Comparison of ENCODE assay signal across 1 cellular context in the genomic region with DNA sequence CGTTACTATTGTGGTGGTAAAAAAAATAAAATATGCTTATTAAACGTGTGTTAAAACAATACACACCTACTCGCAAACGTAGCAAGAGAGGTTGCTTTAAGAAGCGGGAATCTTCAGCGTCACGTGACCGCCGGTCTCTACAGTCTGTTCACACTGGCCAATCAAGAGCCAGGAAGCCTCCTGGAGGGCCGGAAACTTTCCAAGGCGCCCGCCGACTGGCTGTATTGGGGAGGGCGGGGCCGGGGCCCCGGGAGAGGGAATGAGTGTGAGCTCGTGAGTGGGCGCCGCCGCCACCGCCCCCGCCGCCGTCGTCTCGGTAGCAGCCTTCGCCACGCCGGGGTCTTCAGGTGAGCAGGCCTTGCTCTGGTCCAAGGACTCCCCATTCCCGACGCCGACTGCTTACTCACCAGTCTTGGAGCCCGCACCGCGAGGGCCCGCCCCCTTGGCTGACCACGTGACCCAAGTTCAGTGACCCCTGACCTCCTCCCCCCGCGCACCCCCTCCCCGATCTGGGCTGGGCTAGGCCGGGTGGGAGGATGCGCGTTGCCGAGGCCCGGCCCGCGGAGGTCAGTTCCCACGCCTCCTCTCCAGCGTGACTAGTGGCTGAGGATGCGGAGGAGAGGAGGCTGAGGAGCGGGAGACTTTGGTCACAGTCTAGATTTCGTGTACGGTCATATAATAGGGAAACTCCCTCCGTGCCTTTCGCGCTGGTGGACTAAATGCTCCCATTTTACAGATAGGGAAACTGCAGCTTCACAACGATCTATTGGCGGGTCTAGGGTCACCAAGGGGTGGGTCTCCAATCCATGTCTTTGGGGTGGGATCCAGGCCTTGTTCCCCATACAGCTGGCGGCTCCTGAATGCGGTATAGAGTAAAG.
A peak's percentile ranks its signal among the peaks of the same experiment; 100 is the strongest.
TF ChIP-seq lines count a peak whose summit lies in the region.

A gene with protein sequence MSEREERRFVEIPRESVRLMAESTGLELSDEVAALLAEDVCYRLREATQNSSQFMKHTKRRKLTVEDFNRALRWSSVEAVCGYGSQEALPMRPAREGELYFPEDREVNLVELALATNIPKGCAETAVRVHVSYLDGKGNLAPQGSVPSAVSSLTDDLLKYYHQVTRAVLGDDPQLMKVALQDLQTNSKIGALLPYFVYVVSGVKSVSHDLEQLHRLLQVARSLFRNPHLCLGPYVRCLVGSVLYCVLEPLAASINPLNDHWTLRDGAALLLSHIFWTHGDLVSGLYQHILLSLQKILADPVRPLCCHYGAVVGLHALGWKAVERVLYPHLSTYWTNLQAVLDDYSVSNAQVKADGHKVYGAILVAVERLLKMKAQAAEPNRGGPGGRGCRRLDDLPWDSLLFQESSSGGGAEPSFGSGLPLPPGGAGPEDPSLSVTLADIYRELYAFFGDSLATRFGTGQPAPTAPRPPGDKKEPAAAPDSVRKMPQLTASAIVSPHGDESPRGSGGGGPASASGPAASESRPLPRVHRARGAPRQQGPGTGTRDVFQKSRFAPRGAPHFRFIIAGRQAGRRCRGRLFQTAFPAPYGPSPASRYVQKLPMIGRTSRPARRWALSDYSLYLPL (plus strand): TSS at position 253 of the 878 bp plus-strand sequence. CDS start 4,388 bp downstream, outside the sequence.

TF ChIP-seq in HepG2, 621 proteins besides CTCF, POLR2A, EP300 and RAD21 (continued from another document and continues in another):
- TF ChIP-seq, protein P1, sequence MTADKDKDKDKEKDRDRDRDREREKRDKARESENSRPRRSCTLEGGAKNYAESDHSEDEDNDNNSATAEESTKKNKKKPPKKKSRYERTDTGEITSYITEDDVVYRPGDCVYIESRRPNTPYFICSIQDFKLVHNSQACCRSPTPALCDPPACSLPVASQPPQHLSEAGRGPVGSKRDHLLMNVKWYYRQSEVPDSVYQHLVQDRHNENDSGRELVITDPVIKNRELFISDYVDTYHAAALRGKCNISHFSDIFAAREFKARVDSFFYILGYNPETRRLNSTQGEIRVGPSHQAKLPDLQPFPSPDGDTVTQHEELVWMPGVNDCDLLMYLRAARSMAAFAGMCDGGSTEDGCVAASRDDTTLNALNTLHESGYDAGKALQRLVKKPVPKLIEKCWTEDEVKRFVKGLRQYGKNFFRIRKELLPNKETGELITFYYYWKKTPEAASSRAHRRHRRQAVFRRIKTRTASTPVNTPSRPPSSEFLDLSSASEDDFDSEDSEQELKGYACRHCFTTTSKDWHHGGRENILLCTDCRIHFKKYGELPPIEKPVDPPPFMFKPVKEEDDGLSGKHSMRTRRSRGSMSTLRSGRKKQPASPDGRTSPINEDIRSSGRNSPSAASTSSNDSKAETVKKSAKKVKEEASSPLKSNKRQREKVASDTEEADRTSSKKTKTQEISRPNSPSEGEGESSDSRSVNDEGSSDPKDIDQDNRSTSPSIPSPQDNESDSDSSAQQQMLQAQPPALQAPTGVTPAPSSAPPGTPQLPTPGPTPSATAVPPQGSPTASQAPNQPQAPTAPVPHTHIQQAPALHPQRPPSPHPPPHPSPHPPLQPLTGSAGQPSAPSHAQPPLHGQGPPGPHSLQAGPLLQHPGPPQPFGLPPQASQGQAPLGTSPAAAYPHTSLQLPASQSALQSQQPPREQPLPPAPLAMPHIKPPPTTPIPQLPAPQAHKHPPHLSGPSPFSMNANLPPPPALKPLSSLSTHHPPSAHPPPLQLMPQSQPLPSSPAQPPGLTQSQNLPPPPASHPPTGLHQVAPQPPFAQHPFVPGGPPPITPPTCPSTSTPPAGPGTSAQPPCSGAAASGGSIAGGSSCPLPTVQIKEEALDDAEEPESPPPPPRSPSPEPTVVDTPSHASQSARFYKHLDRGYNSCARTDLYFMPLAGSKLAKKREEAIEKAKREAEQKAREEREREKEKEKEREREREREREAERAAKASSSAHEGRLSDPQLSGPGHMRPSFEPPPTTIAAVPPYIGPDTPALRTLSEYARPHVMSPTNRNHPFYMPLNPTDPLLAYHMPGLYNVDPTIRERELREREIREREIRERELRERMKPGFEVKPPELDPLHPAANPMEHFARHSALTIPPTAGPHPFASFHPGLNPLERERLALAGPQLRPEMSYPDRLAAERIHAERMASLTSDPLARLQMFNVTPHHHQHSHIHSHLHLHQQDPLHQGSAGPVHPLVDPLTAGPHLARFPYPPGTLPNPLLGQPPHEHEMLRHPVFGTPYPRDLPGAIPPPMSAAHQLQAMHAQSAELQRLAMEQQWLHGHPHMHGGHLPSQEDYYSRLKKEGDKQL (CRISPR knock-in tag; IDR thresholded peaks at IDR 0.05; ENCODE audit: low read depth), result no peak; the same call in 1 of the 2 replicates
- TF ChIP-seq ZNF235 (CRISPR knock-in tag; IDR thresholded peaks at IDR 0.05; ENCODE audit: borderline replicate concordance), result no peak
- no peak for TF ChIP-seq NFE2L1 (CRISPR knock-in tag; IDR thresholded peaks at IDR 0.05; ENCODE audit: borderline replicate concordance)
- no peak for TF ChIP-seq ZNF703 (CRISPR knock-in tag; IDR thresholded peaks at IDR 0.05; ENCODE audit: borderline replicate concordance)
- no peak for TF ChIP-seq RFX5 (IDR thresholded peaks at IDR 0.05; ENCODE audit: low read depth, low read length)
- TF ChIP-seq ZC3H13 (CRISPR knock-in tag; IDR thresholded peaks at IDR 0.05), result peak; percentile 76
- TF ChIP-seq CEBPB (IDR thresholded peaks at IDR 0.05; ENCODE audit: borderline replicate concordance, low read depth, low read length), result no peak
- no peak for TF ChIP-seq MAFF (IDR thresholded peaks at IDR 0.05; ENCODE audit: low read depth, low read length)
- TF ChIP-seq ZNF326 (CRISPR knock-in tag; IDR thresholded peaks at IDR 0.05; ENCODE audit: borderline replicate concordance), result no peak
- peak; percentile 75 for TF ChIP-seq POLR2G (IDR thresholded peaks at IDR 0.05; ENCODE audit: low read depth, low read length)
- TF ChIP-seq, protein P2, sequence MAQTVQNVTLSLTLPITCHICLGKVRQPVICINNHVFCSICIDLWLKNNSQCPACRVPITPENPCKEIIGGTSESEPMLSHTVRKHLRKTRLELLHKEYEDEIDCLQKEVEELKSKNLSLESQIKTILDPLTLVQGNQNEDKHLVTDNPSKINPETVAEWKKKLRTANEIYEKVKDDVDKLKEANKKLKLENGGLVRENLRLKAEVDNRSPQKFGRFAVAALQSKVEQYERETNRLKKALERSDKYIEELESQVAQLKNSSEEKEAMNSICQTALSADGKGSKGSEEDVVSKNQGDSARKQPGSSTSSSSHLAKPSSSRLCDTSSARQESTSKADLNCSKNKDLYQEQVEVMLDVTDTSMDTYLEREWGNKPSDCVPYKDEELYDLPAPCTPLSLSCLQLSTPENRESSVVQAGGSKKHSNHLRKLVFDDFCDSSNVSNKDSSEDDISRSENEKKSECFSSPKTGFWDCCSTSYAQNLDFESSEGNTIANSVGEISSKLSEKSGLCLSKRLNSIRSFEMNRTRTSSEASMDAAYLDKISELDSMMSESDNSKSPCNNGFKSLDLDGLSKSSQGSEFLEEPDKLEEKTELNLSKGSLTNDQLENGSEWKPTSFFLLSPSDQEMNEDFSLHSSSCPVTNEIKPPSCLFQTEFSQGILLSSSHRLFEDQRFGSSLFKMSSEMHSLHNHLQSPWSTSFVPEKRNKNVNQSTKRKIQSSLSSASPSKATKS (CRISPR knock-in tag; IDR thresholded peaks at IDR 0.05), result no peak
- no peak; a peak in 1 of 4 replicates for TF ChIP-seq KLF16 (CRISPR knock-in tag; IDR thresholded peaks at IDR 0.05)
- 0 out of 2 replicates have a peak, but pooled peaks have one; percentile 25 for TF ChIP-seq ZSCAN29 (CRISPR knock-in tag; conservative IDR thresholded peaks at IDR 0.05)
- TF ChIP-seq HOXD1 (CRISPR knock-in tag; IDR thresholded peaks at IDR 0.05), result no peak
- TF ChIP-seq, protein P3, sequence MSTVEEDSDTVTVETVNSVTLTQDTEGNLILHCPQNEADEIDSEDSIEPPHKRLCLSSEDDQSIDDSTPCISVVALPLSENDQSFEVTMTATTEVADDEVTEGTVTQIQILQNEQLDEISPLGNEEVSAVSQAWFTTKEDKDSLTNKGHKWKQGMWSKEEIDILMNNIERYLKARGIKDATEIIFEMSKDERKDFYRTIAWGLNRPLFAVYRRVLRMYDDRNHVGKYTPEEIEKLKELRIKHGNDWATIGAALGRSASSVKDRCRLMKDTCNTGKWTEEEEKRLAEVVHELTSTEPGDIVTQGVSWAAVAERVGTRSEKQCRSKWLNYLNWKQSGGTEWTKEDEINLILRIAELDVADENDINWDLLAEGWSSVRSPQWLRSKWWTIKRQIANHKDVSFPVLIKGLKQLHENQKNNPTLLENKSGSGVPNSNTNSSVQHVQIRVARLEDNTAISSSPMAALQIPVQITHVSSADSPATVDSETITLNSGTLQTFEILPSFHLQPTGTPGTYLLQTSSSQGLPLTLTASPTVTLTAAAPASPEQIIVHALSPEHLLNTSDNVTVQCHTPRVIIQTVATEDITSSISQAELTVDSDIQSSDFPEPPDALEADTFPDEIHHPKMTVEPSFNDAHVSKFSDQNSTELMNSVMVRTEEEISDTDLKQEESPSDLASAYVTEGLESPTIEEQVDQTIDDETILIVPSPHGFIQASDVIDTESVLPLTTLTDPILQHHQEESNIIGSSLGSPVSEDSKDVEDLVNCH (CRISPR knock-in tag; IDR thresholded peaks at IDR 0.05), result no peak
- 0 out of 2 replicates have a peak, but pooled peaks have one; percentile 8 for TF ChIP-seq ZNF143 (CRISPR knock-in tag; IDR thresholded peaks at IDR 0.05)
- TF ChIP-seq, protein P4, sequence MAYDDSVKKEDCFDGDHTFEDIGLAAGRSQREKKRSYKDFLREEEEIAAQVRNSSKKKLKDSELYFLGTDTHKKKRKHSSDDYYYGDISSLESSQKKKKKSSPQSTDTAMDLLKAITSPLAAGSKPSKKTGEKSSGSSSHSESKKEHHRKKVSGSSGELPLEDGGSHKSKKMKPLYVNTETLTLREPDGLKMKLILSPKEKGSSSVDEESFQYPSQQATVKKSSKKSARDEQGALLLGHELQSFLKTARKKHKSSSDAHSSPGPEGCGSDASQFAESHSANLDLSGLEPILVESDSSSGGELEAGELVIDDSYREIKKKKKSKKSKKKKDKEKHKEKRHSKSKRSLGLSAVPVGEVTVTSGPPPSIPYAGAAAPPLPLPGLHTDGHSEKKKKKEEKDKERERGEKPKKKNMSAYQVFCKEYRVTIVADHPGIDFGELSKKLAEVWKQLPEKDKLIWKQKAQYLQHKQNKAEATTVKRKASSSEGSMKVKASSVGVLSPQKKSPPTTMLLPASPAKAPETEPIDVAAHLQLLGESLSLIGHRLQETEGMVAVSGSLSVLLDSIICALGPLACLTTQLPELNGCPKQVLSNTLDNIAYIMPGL (CRISPR knock-in tag; IDR thresholded peaks at IDR 0.05; ENCODE audit: borderline replicate concordance in 1 of 2, low read depth in 1 of 2), result peak; percentile 22 to 53; a peak in 2 of 4 replicates
- TF ChIP-seq PAF1 (CRISPR knock-in tag; IDR thresholded peaks at IDR 0.05), result no peak
- TF ChIP-seq, protein P5, sequence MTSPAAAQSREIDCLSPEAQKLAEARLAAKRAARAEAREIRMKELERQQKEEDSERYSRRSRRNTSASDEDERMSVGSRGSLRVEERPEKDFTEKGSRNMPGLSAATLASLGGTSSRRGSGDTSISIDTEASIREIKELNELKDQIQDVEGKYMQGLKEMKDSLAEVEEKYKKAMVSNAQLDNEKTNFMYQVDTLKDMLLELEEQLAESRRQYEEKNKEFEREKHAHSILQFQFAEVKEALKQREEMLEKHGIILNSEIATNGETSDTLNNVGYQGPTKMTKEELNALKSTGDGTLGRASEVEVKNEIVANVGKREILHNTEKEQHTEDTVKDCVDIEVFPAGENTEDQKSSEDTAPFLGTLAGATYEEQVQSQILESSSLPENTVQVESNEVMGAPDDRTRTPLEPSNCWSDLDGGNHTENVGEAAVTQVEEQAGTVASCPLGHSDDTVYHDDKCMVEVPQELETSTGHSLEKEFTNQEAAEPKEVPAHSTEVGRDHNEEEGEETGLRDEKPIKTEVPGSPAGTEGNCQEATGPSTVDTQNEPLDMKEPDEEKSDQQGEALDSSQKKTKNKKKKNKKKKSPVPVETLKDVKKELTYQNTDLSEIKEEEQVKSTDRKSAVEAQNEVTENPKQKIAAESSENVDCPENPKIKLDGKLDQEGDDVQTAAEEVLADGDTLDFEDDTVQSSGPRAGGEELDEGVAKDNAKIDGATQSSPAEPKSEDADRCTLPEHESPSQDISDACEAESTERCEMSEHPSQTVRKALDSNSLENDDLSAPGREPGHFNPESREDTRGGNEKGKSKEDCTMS (CRISPR knock-in tag; conservative IDR thresholded peaks at IDR 0.05), result no peak
- no peak for TF ChIP-seq XBP1 (CRISPR knock-in tag; IDR thresholded peaks at IDR 0.05)
- TF ChIP-seq ZNF496 (CRISPR knock-in tag; IDR thresholded peaks at IDR 0.05; ENCODE audit: insufficient replicate concordance), result no peak
- no peak for TF ChIP-seq TRIM24 (CRISPR knock-in tag; IDR thresholded peaks at IDR 0.05)
- TF ChIP-seq PCBP1 (IDR thresholded peaks at IDR 0.05; ENCODE audit: borderline replicate concordance, low read depth, low read length), result 0 out of 2 replicates have a peak, but pooled peaks have one; percentile 74
- TF ChIP-seq, protein P6, sequence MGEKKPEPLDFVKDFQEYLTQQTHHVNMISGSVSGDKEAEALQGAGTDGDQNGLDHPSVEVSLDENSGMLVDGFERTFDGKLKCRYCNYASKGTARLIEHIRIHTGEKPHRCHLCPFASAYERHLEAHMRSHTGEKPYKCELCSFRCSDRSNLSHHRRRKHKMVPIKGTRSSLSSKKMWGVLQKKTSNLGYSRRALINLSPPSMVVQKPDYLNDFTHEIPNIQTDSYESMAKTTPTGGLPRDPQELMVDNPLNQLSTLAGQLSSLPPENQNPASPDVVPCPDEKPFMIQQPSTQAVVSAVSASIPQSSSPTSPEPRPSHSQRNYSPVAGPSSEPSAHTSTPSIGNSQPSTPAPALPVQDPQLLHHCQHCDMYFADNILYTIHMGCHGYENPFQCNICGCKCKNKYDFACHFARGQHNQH (CRISPR knock-in tag; IDR thresholded peaks at IDR 0.05), result peak; percentile 50
- TF ChIP-seq ZBTB1 (CRISPR knock-in tag; IDR thresholded peaks at IDR 0.05; ENCODE audit: borderline replicate concordance), result no peak
- no peak for TF ChIP-seq THYN1 (CRISPR knock-in tag; IDR thresholded peaks at IDR 0.05; ENCODE audit: borderline replicate concordance, low read depth)
- TF ChIP-seq ZNF878 (CRISPR knock-in tag; IDR thresholded peaks at IDR 0.05), result no peak
- TF ChIP-seq SALL2 (CRISPR knock-in tag; IDR thresholded peaks at IDR 0.05), result 0 out of 2 replicates have a peak, but pooled peaks have one; percentile 36
- TF ChIP-seq ZFAT (CRISPR knock-in tag; conservative IDR thresholded peaks at IDR 0.05), result 0 out of 2 replicates have a peak, but pooled peaks have one; percentile 23
- TF ChIP-seq SUZ12 (IDR thresholded peaks at IDR 0.05; ENCODE audit: low read depth, low read length), result no peak
- no peak for TF ChIP-seq STAT5B (CRISPR knock-in tag; IDR thresholded peaks at IDR 0.05)
- peak; percentile 73; the same call in 1 of the 3 replicates for TF ChIP-seq MXI1 (IDR thresholded peaks at IDR 0.05; ENCODE audit: borderline replicate concordance, low read depth, low read length)
- TF ChIP-seq, protein P7, sequence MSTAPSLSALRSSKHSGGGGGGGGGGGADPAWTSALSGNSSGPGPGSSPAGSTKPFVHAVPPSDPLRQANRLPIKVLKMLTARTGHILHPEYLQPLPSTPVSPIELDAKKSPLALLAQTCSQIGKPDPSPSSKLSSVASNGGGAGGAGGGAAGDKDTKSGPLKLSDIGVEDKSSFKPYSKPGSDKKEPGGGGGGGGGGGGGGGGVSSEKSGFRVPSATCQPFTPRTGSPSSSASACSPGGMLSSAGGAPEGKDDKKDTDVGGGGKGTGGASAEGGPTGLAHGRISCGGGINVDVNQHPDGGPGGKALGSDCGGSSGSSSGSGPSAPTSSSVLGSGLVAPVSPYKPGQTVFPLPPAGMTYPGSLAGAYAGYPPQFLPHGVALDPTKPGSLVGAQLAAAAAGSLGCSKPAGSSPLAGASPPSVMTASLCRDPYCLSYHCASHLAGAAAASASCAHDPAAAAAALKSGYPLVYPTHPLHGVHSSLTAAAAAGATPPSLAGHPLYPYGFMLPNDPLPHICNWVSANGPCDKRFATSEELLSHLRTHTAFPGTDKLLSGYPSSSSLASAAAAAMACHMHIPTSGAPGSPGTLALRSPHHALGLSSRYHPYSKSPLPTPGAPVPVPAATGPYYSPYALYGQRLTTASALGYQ (CRISPR knock-in tag; IDR thresholded peaks at IDR 0.05), result no peak
- TF ChIP-seq MXD4 (CRISPR knock-in tag; IDR thresholded peaks at IDR 0.05), result peak; percentile 71; the same call in 1 of the 2 replicates
- no peak for TF ChIP-seq ZC3H4 (CRISPR knock-in tag; IDR thresholded peaks at IDR 0.05; ENCODE audit: borderline replicate concordance)
- TF ChIP-seq ELF3 (CRISPR knock-in tag; IDR thresholded peaks at IDR 0.05), result no peak
